Comparison of ENCODE assay signal across 7 cellular contexts in genomic region chr3:71584216-71585061, GRCh38. TPM values are rescaled to one million over a fixed set of nuclear protein-coding genes. Genes with fewer than 3 reads are reported as not detected.
DNase-seq lines count a peak whose midpoint lies in the region; ATAC-seq, FAIRE-seq and TF ChIP-seq lines count a peak whose summit lies in the region.

No MANE protein-coding gene starts in this region.

- no peaks in the 10 kb centered on the region for H4K20me1 ChIP-seq in neural cell (ENCODE audit: insufficient read depth)

- H3K4me2 ChIP-seq in neural cell (ENCODE audit: low read length), result no peak overlapping the region

- peak; percentile 86 for FAIRE-seq in GM19239 (lab: Jason Lieb, UNC)

- no peak for ATAC-seq in HG03159 (IDR thresholded peaks at IDR 0.05; ENCODE audit: unreplicated experiment)

- H3K27me3 ChIP-seq in neural cell (ENCODE audit: insufficient read depth, low read depth, low read length), result peaks cover 26% of the 10 kb centered on the region

- no peaks in the 10 kb centered on the region for H3K36me3 ChIP-seq in neural cell (ENCODE audit: insufficient read depth, low read length)

- H2AFZ ChIP-seq in neural cell (ENCODE audit: low read depth, low read length), result no peak overlapping the region

- no peak for TF ChIP-seq EP300 in neural cell (conservative IDR thresholded peaks at IDR 0.05; ENCODE audit: poor library complexity, severe bottlenecking)

- TF ChIP-seq CTCF in neural cell (IDR thresholded peaks at IDR 0.05; ENCODE audit: poor library complexity, severe bottlenecking), result no peak

- no peaks in the 10 kb centered on the region for H3K79me2 ChIP-seq in neural cell (replicated peaks; ENCODE audit: insufficient read depth, low read length)

- TF ChIP-seq RAD21 in neural cell (conservative IDR thresholded peaks at IDR 0.05), result no peak

- H3K9me3 ChIP-seq in neural cell (ENCODE audit: low read length), result no peaks in the 10 kb centered on the region

- H3K4me3 ChIP-seq in neural cell (ENCODE audit: low read length), result peak overlapping the region; percentile 84

- no peak for DNase-seq in GM19239 (ENCODE audit: insufficient read length, low spot score)
- peak; percentile 83 for DNase-seq in OCI-M1 (lab: John Stamatoyannopoulos, UW)
- peak; percentile 25 for DNase-seq in activated effector memory CD4-positive, alpha-beta T cell treated with Interleukin-2 at 50 U/mL for 16 hours
- DNase-seq in foreskin melanocyte, result peak; percentile 4
- peak; percentile 83 for DNase-seq in superior temporal gyrus (ENCODE audit: extremely low spot score)

- H3K9ac ChIP-seq in neural cell (ENCODE audit: low read length), result peak overlapping the region; percentile 56

- H3F3A ChIP-seq in neural cell (ENCODE audit: insufficient read depth, low read length, poor library complexity, severe bottlenecking), result peaks cover 9% of the 10 kb centered on the region

- peak overlapping the region; percentile 64 for H3K27ac ChIP-seq in neural cell (ENCODE audit: low read length)

- H3K9me2 ChIP-seq in neural cell (ENCODE audit: insufficient read depth, low read length), result no peaks in the 10 kb centered on the region

TF ChIP-seq in neural cell, 6 proteins besides CTCF, POLR2A, EP300 and RAD21:
- TF ChIP-seq POLR2AphosphoS5 (IDR thresholded peaks at IDR 0.05) (no peak), REST (IDR thresholded peaks at IDR 0.05; ENCODE audit: borderline replicate concordance) (peak; percentile 81), SMC3 (conservative IDR thresholded peaks at IDR 0.05; ENCODE audit: poor library complexity) (peak; percentile 32)

RNA-seq across cellular contexts. Expression of gene FOXP1, which starts 0.9 kb away (rescaled TPM):
- 5.6 and 6.1 TPM in 2 replicates for polyA plus RNA-seq in neural cell
- 53.6 and 55.8 TPM in 2 replicates for polyA minus RNA-seq in neural cell
